In genomic region chr5:20420991-20421595, GRCh38 we compare ENCODE assay signal across 19 cellular contexts.
DNase-seq lines count a peak whose midpoint lies in the region; ATAC-seq and TF ChIP-seq lines count a peak whose summit lies in the region.
"Had no signal": no experiment of that assay in that cellular context is flagged by ENCODE, and none has a peak within 500 bp of the region (broad histone marks: within the 10 kb centered on the region; RNA-seq: fewer than 3 reads in every experiment).

No MANE protein-coding gene starts in this region.

- WGBS in H9 (ENCODE audit: extremely low coverage, insufficient read length, low lambda C conversion rate): no CpG with 5 or more reads among the region's 4 CpGs
- no CpG with 5 or more reads among the region's 4 CpGs for WGBS in mesendoderm (ENCODE audit: extremely low coverage, insufficient coverage, low lambda C conversion rate)

- H3K27me3 Mint-ChIP-seq in H9 (ENCODE audit: low read depth): no peaks in the 10 kb centered on the region
- no peaks in the 10 kb centered on the region for H3K27me3 Mint-ChIP-seq in osteocyte (ENCODE audit: unreplicated experiment)
- H3K27me3 Mint-ChIP-seq: B cell had no signal

- H3K27ac Mint-ChIP-seq in H9 (no peak overlapping the region; a peak in 1 of 7 replicates), osteocyte (ENCODE audit: unreplicated experiment) (no peak overlapping the region)
- H3K27ac Mint-ChIP-seq: B cell; CD14-positive monocyte; T-helper 1 cell treated with Interleukin-12 subunit alpha and Interleukin-12 subunit beta and Interleukin-4 antibody, amounts not matched to agents 30 μg/mL and 1 μg/mL, for 36 hours had no signal

- no peak overlapping the region for H3T11ph ChIP-seq in H9 (ENCODE audit: low read length)

- H3K27me3 ChIP-seq in H9 (ENCODE audit: insufficient read depth, low read length) (no peaks in the 10 kb centered on the region), SU-DHL-6 (ENCODE audit: low read length) (no peaks in the 10 kb centered on the region), mesendoderm (ENCODE audit: insufficient read depth, low read length, poor library complexity) (no peaks in the 10 kb centered on the region)
- H3K27me3 ChIP-seq: Peyer's patch, SJCRH30 had no signal

- H2BK5ac ChIP-seq in H9 (ENCODE audit: insufficient read length, low read length): no peak overlapping the region
- H2BK5ac ChIP-seq in mesendoderm (ENCODE audit: low read length): no peak overlapping the region

- H4K20me1 ChIP-seq in H9 (ENCODE audit: control insufficient read depth, insufficient read depth, insufficient read length): no peaks in the 10 kb centered on the region
- H4K20me1 ChIP-seq in SU-DHL-6 (ENCODE audit: low read depth, low read length): no peaks in the 10 kb centered on the region

- H3K23ac ChIP-seq in H9 (ENCODE audit: insufficient read length, low read depth, low read length): no peak overlapping the region
- H3K23ac ChIP-seq in mesendoderm (ENCODE audit: low read length): no peak overlapping the region

- H3K79me2 ChIP-seq in H9 (ENCODE audit: insufficient read depth, low read length) (no peaks in the 10 kb centered on the region), SU-DHL-6 (ENCODE audit: insufficient read depth, low read length) (no peaks in the 10 kb centered on the region), mesendoderm (ENCODE audit: control insufficient read depth, insufficient read depth, low read length) (no peaks in the 10 kb centered on the region)

- no peak overlapping the region for H3K56ac ChIP-seq in H9 (ENCODE audit: insufficient read length, low read depth, low read length)
- H3K56ac ChIP-seq in mesendoderm (ENCODE audit: low read length): no peak overlapping the region

- H3K14ac ChIP-seq in H9 (ENCODE audit: insufficient read depth, low read length): no peak overlapping the region

- H3K79me1 ChIP-seq in H9 (ENCODE audit: insufficient read depth, low read depth, low read length, poor library complexity, severe bottlenecking) (no peaks in the 10 kb centered on the region), mesendoderm (ENCODE audit: low read length) (no peaks in the 10 kb centered on the region)

- H4K8ac ChIP-seq in H9 (replicated peaks; ENCODE audit: insufficient read length, low read depth, low read length): no peak overlapping the region
- H4K8ac ChIP-seq in mesendoderm (ENCODE audit: low read depth, low read length): no peak overlapping the region

- H4K91ac ChIP-seq in H9 (ENCODE audit: insufficient read length, low read depth, low read length): no peak overlapping the region

- H2AK5ac ChIP-seq in H9 (ENCODE audit: insufficient read length, low read length) (no peak overlapping the region), mesendoderm (ENCODE audit: low read length) (no peak overlapping the region)

- H2BK120ac ChIP-seq in H9 (ENCODE audit: low read depth, low read length, poor library complexity, severe bottlenecking) (no peak overlapping the region), mesendoderm (ENCODE audit: low read depth, low read length) (no peak overlapping the region)

- H3K4me3 ChIP-seq in SU-DHL-6 (ENCODE audit: insufficient read depth, low read length, poor library complexity, severe bottlenecking) (no peak overlapping the region), mesendoderm (ENCODE audit: low read length) (no peak overlapping the region)
- H3K4me3 ChIP-seq: GM12878, Peyer's patch, SJCRH30 had no signal

- no peak overlapping the region for H2AFZ ChIP-seq in H9 (ENCODE audit: low read length)
- peak overlapping the region; percentile 68 for H2AFZ ChIP-seq in SU-DHL-6 (ENCODE audit: low read depth, low read length, severe bottlenecking)

- DNase-seq in A172 (ENCODE audit: low spot score) (peak; percentile 4), H9 (peak; percentile 31), mesendoderm (peak; percentile 17), osteocyte (ENCODE audit: extremely low spot score, unreplicated experiment) (no peak)
- DNase-seq: DMS79, NCI-H1105 treated with DMSO at 0.1 percent for 48 hours, NCI-H2029 treated with DMSO at 0.1 percent for 48 hours, NCI-H446, NCI-H526, Peyer's patch, SJCRH30 had no signal

- no peak overlapping the region for H2BK20ac ChIP-seq in H9 (ENCODE audit: low read depth, low read length, poor library complexity, severe bottlenecking)

- no peaks in the 10 kb centered on the region for H3K9me2 ChIP-seq in SU-DHL-6 (replicated peaks; ENCODE audit: insufficient read depth, low read length)

- H3K9me3 ChIP-seq in H9 (ENCODE audit: control insufficient read depth, low read depth, low read length) (no peaks in the 10 kb centered on the region), SU-DHL-6 (ENCODE audit: insufficient read depth, low read length) (no peaks in the 10 kb centered on the region)
- H3K9me3 ChIP-seq: Peyer's patch, SJCRH30 had no signal

- H3K9ac ChIP-seq in H9 (ENCODE audit: extremely low read depth, insufficient read length, low read length) (no peak overlapping the region), SU-DHL-6 (ENCODE audit: low read length) (no peak overlapping the region), mesendoderm (ENCODE audit: low read length) (no peak overlapping the region)
- H3K9ac ChIP-seq: KMS-11 had no signal

- H3F3A ChIP-seq in SU-DHL-6 (ENCODE audit: insufficient read depth): no peaks in the 10 kb centered on the region

- H3K4me1 ChIP-seq in H9 (ENCODE audit: insufficient read depth, low read length): no peaks in the 10 kb centered on the region
- H3K4me1 ChIP-seq in mesendoderm (ENCODE audit: control insufficient read depth, low read depth, low read length): no peaks in the 10 kb centered on the region
- H3K4me1 ChIP-seq: Peyer's patch, SJCRH30 had no signal

- ATAC-seq in HG03460 (IDR thresholded peaks at IDR 0.05; ENCODE audit: unreplicated experiment) (no peak), HG02763 (IDR thresholded peaks at IDR 0.05; ENCODE audit: unreplicated experiment) (no peak)
- ATAC-seq: GM12878 had no signal

- H3K4me3 Mint-ChIP-seq in H9: no peak overlapping the region
- no peak overlapping the region for H3K4me3 Mint-ChIP-seq in osteocyte (ENCODE audit: unreplicated experiment)
- H3K4me3 Mint-ChIP-seq: B cell; CD14-positive monocyte; T-helper 1 cell treated with Interleukin-12 subunit alpha and Interleukin-12 subunit beta and Interleukin-4 antibody, amounts not matched to agents 30 μg/mL and 1 μg/mL, for 36 hours had no signal

- H3K4ac ChIP-seq in H9 (ENCODE audit: low read depth, low read length): no peak overlapping the region
- H3K4ac ChIP-seq in mesendoderm (ENCODE audit: low read depth, low read length): no peak overlapping the region

- H3K4me1 Mint-ChIP-seq in H9 (peaks cover 4 to 5% of the 10 kb centered on the region in 2 experiments), osteocyte (ENCODE audit: unreplicated experiment) (no peaks in the 10 kb centered on the region)
- H3K4me1 Mint-ChIP-seq: B cell, CD14-positive monocyte had no signal

- no peak overlapping the region for H4K5ac ChIP-seq in H9 (ENCODE audit: insufficient read length, low read depth, low read length)
- H4K5ac ChIP-seq in mesendoderm (ENCODE audit: low read length): no peak overlapping the region

- no peaks in the 10 kb centered on the region for H3K36me3 Mint-ChIP-seq in H9 (ENCODE audit: insufficient read depth in 1 of 3, low read depth in 3 of 3)
- H3K36me3 Mint-ChIP-seq in osteocyte (ENCODE audit: unreplicated experiment): no peaks in the 10 kb centered on the region
- H3K36me3 Mint-ChIP-seq: CD14-positive monocyte had no signal

- no peaks in the 10 kb centered on the region for H3K23me2 ChIP-seq in H9 (ENCODE audit: insufficient read length, low read depth, low read length, poor library complexity, severe bottlenecking)

- H2BK15ac ChIP-seq in H9 (ENCODE audit: low read depth, low read length): no peak overlapping the region
- no peak overlapping the region for H2BK15ac ChIP-seq in mesendoderm (replicated peaks; ENCODE audit: low read depth)

- H3K36me3 ChIP-seq in SU-DHL-6 (ENCODE audit: low read length) (no peaks in the 10 kb centered on the region), mesendoderm (ENCODE audit: control insufficient read depth, insufficient read depth, low read length) (no peaks in the 10 kb centered on the region)
- H3K36me3 ChIP-seq: Peyer's patch, SJCRH30 had no signal

- no peaks in the 10 kb centered on the region for H3K9me3 Mint-ChIP-seq in H9
- no peaks in the 10 kb centered on the region for H3K9me3 Mint-ChIP-seq in osteocyte (ENCODE audit: unreplicated experiment)

- H3K4me2 ChIP-seq in H9 (ENCODE audit: insufficient read depth, insufficient read length, low read length) (no peak overlapping the region), SU-DHL-6 (ENCODE audit: low read depth, low read length, poor library complexity, severe bottlenecking) (no peak overlapping the region), mesendoderm (ENCODE audit: low read length) (no peak overlapping the region)
- H3K4me2 ChIP-seq: KMS-11 had no signal

- no peak overlapping the region for H2BK12ac ChIP-seq in H9 (ENCODE audit: insufficient read length, low read depth, low read length)

- H3K27ac ChIP-seq in H9 (ENCODE audit: insufficient read length, low read depth, low read length) (no peak overlapping the region), SU-DHL-6 (ENCODE audit: low read depth, low read length) (no peak overlapping the region), mesendoderm (ENCODE audit: low read depth, low read length) (no peak overlapping the region)
- H3K27ac ChIP-seq: KMS-11, Peyer's patch, SJCRH30 had no signal

- TF ChIP-seq CTCF in H9 (conservative IDR thresholded peaks at IDR 0.05): no peak
- no peak for TF ChIP-seq CTCF in SU-DHL-6 (IDR thresholded peaks at IDR 0.05; ENCODE audit: insufficient read depth, low read length, poor library complexity, severe bottlenecking)
- TF ChIP-seq CTCF in osteocyte (IDR thresholded peaks at IDR 0.05): no peak

- H3K18ac ChIP-seq in H9 (ENCODE audit: insufficient read length, low read depth, low read length) (no peak overlapping the region), mesendoderm (ENCODE audit: low read length) (no peak overlapping the region)
